ENCODE assay signal across 9 cellular contexts in genomic region chr15:37764733-37765191, GRCh38.
DNase-seq lines count a peak whose midpoint lies in the region; ATAC-seq and TF ChIP-seq lines count a peak whose summit lies in the region.
"Had no signal": no experiment of that assay in that cellular context is flagged by ENCODE, and none has a peak within 500 bp of the region (broad histone marks: within the 10 kb centered on the region; RNA-seq: fewer than 3 reads in every experiment).

No MANE protein-coding gene starts in this region.

- H3K4me3 Mint-ChIP-seq in effector memory CD8-positive, alpha-beta T cell: no peak overlapping the region
- H3K4me3 Mint-ChIP-seq in naive B cell: no peak overlapping the region
- H3K4me3 Mint-ChIP-seq: immature natural killer cell had no signal

- H3K4me1 Mint-ChIP-seq in effector memory CD8-positive, alpha-beta T cell (ENCODE audit: low read depth in 2 of 2): peaks cover 5 to 7% of the 10 kb centered on the region in 2 donors
- peaks cover 12 to 22% (median 16%) of the 10 kb centered on the region in 3 donors for H3K4me1 Mint-ChIP-seq in naive B cell

- no peaks in the 10 kb centered on the region for H3K36me3 Mint-ChIP-seq in effector memory CD8-positive, alpha-beta T cell (ENCODE audit: insufficient read depth)
- H3K36me3 Mint-ChIP-seq in naive B cell: no peaks in the 10 kb centered on the region
- H3K36me3 Mint-ChIP-seq: immature natural killer cell had no signal

- no peak overlapping the region for H3K4me3 ChIP-seq in left ventricle myocardium inferior

- no peak overlapping the region for H3K27ac ChIP-seq in left ventricle myocardium inferior (replicated peaks)

- ATAC-seq in HG03159 (IDR thresholded peaks at IDR 0.05; ENCODE audit: unreplicated experiment) (peak; percentile 74), naive B cell (ENCODE audit: low read depth in 2 of 2) (peak; percentile 43 to 64), GM18873 (IDR thresholded peaks at IDR 0.05; ENCODE audit: low FRiP score, unreplicated experiment) (no peak)
- peak; percentile 37 for ATAC-seq in effector memory CD8-positive, alpha-beta T cell (replicated peaks)

- TF ChIP-seq CTCF in left ventricle myocardium inferior (IDR thresholded peaks at IDR 0.05; ENCODE audit: borderline replicate concordance): peak; percentile 59

- no peak for DNase-seq in left ventricle myocardium inferior
- DNase-seq in cardiac septum (ENCODE audit: low spot score): no peak
- peak; percentile 68 for DNase-seq in RKO (ENCODE audit: low spot score)
- DNase-seq in effector memory CD8-positive, alpha-beta T cell: no peak
- peak; percentile 5 for DNase-seq in naive B cell
- DNase-seq in NCI-H2029 (lab: John Stamatoyannopoulos, UW): no peak

- intact Hi-C loops in left ventricle myocardium inferior (cut with micrococcal nuclease): no loop called here
- intact Hi-C loops in cardiac septum (cut with DNase I): no loop called here

- H3K36me3 ChIP-seq in left ventricle myocardium inferior: no peaks in the 10 kb centered on the region

- H3K27me3 ChIP-seq in left ventricle myocardium inferior (ENCODE audit: low read depth): no peaks in the 10 kb centered on the region

- H3K27me3 Mint-ChIP-seq in effector memory CD8-positive, alpha-beta T cell: no peaks in the 10 kb centered on the region
- no peaks in the 10 kb centered on the region for H3K27me3 Mint-ChIP-seq in naive B cell

- H3K4me1 ChIP-seq in left ventricle myocardium inferior: no peaks in the 10 kb centered on the region

- H3K9me3 ChIP-seq in left ventricle myocardium inferior (replicated peaks): no peaks in the 10 kb centered on the region

- no peaks in the 10 kb centered on the region for H3K9me3 Mint-ChIP-seq in effector memory CD8-positive, alpha-beta T cell
- H3K9me3 Mint-ChIP-seq in naive B cell: no peaks in the 10 kb centered on the region

- no peak overlapping the region for H3K27ac Mint-ChIP-seq in effector memory CD8-positive, alpha-beta T cell
- H3K27ac Mint-ChIP-seq in naive B cell: no peak overlapping the region

Comparison
In these comparisons a context has a peak if more than half of its experiments do, and no peak if none do; other contexts are left out.
1. DNase-seq: peak in RKO (single experiment) and naive B cell (single experiment); none in left ventricle myocardium inferior (single experiment), cardiac septum (single experiment), effector memory CD8-positive, alpha-beta T cell (0 of 3) and NCI-H2029 (single experiment).